9 cellular contexts compared by ENCODE assay signal in the genomic region with DNA sequence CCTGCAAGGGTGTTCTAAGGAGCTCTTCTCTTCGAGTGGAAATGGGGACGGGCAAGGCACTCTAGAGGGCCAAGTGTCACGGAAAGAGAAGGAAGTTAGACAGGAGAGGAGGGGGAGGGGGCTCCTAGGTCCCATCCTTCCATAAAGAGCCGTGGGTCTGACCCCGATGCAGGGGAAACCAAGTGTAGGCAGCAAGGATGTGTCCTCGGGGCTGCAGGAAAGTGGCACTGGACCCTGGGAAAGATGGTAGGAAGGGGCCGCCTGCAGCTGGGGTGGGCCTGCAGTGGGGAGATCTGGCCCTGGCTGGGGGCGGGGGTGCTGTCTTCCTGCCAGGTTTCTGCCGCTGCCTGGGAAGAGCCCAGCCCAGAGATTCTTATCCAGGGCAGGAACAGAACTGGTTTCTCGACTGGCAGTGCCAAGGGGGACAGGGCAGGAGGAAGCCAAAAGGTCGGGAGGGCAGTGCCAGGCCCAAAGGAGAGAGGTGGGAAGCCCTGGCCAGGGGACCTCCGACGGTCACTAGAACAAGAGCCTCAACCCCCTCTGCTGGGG. TPM values are rescaled to one million over a fixed set of nuclear protein-coding genes. Genes with fewer than 3 reads are reported as not detected.
DNase-seq lines count a peak whose midpoint lies in the region; ATAC-seq lines count a peak whose summit lies in the region.
"Had no signal": no experiment of that assay in that cellular context is flagged by ENCODE, and none has a peak within 500 bp of the region (broad histone marks: within the 10 kb centered on the region; RNA-seq: fewer than 3 reads in every experiment).

No MANE protein-coding gene starts in this region.

- 10 to 13% methylated on average over 13 of the region's 13 CpGs for WGBS in esophagus, 2 donors

- H3K27me3 ChIP-seq in NT2/D1 (ENCODE audit: insufficient read depth, insufficient read length) (no peaks in the 10 kb centered on the region), esophagus (ENCODE audit: control insufficient read depth in 1 of 2, insufficient read depth in 2 of 2, low read length in 2 of 2) (no peaks in the 10 kb centered on the region)

- H3K4me1 ChIP-seq in NT2/D1 (ENCODE audit: insufficient read depth, insufficient read length) (peaks cover 38% of the 10 kb centered on the region), esophagus (ENCODE audit: control insufficient read depth in 2 of 2, insufficient read depth in 2 of 2, low read length in 1 of 2) (peaks cover 0 to 37% of the 10 kb centered on the region in 2 donors)

- H3K9me3 ChIP-seq in NT2/D1 (ENCODE audit: insufficient read depth, low read length) (no peaks in the 10 kb centered on the region), esophagus (ENCODE audit: control insufficient read depth in 2 of 2, insufficient read depth in 1 of 2, low read depth in 1 of 2, low read length in 1 of 2) (no peaks in the 10 kb centered on the region)
- H3K9me3 ChIP-seq: adrenal gland had no signal

- ATAC-seq in HG03097 (IDR thresholded peaks at IDR 0.05; ENCODE audit: low FRiP score, unreplicated experiment) (no peak), HG03095 (IDR thresholded peaks at IDR 0.05; ENCODE audit: unreplicated experiment) (no peak)

- H3K27ac ChIP-seq in esophagus (ENCODE audit: low read depth in 2 of 2, low read length in 1 of 2) (peak overlapping the region; percentile 88), skin epidermis (peak overlapping the region in 20 of 21 experiments; percentile 4 to 86 (median 68))
- H3K27ac ChIP-seq: adrenal gland, SK-N-MC had no signal

- H3K36me3 ChIP-seq in NT2/D1 (ENCODE audit: insufficient read depth, insufficient read length, low read length) (no peaks in the 10 kb centered on the region), esophagus (ENCODE audit: control insufficient read depth in 2 of 2, insufficient read depth in 2 of 2, low read length in 1 of 2) (no peaks in the 10 kb centered on the region)
- H3K36me3 ChIP-seq: adrenal gland had no signal

- peak overlapping the region; percentile 53 for H3K9ac ChIP-seq in NT2/D1 (ENCODE audit: insufficient read length, low read depth)

- H3K4me3 ChIP-seq in NT2/D1 (ENCODE audit: insufficient read length, low read depth) (peak overlapping the region; percentile 9), esophagus (ENCODE audit: low read depth in 1 of 2, low read length in 2 of 2) (peak overlapping the region in 1 of 2 donors; percentile 5), skin epidermis (peak overlapping the region in 2 of 7 experiments; percentile 6 to 12)
- H3K4me3 ChIP-seq: adrenal gland had no signal

- no peak for DNase-seq in NT2/D1 (ENCODE audit: low read depth, low spot score)
- no peak for DNase-seq in NCI-H226
- DNase-seq: activated CD4-positive, alpha-beta memory T cell treated with anti-CD3 and anti-CD28 coated beads for 36 hours; adrenal gland had no signal

RNA-seq across cellular contexts. Expression of a gene that starts 12.9 kb away (rescaled TPM):
- 1,000 to 10,000 TPM; 1,310 to 1,799 TPM for polyA plus RNA-seq in esophagus

RNA-seq across cellular contexts. Expression of a gene that starts 15.3 kb away (rescaled TPM):
- 1 to 10 TPM; 2.4 to 3.0 TPM for polyA plus RNA-seq in esophagus

RNA-seq across cellular contexts. Expression of a gene that starts 35.8 kb away (rescaled TPM):
- polyA plus RNA-seq in esophagus = 10 to 100 TPM; 18.5 to 38.3 TPM

RNA-seq across cellular contexts. Expression of a gene that starts 36.1 kb away (rescaled TPM):
- polyA plus RNA-seq in esophagus = 10 to 100 TPM in 1 of 2 donors, 1 to 10 TPM in 1; 8.5 to 16.5 TPM

RNA-seq across cellular contexts. Expression of a gene that starts 48.4 kb away (rescaled TPM):
- 10 to 100 TPM; 79.3 to 81.0 TPM for polyA plus RNA-seq in esophagus
